ENCODE assay signal across 23 cellular contexts in genomic region chr4:46444318-46444717, GRCh38. TPM values are rescaled to one million over a fixed set of nuclear protein-coding genes. Genes with fewer than 3 reads are reported as not detected.
"Had no signal": no experiment of that assay in that cellular context is flagged by ENCODE, and none has a peak within 500 bp of the region (broad histone marks: within the 10 kb centered on the region; RNA-seq: fewer than 3 reads in every experiment).

No MANE protein-coding gene starts in this region.

- H3K27ac ChIP-seq: adrenal gland, esophagus squamous epithelium, heart right ventricle, lower lobe of right lung, prostate gland, tibial artery had no signal

- DNase-seq: activated CD4-positive, alpha-beta T cell treated with anti-CD3 and anti-CD28 coated beads for 1 hour; activated CD8-positive, alpha-beta memory T cell treated with anti-CD3 and anti-CD28 coated beads, Interleukin-2, amount 50 U/mL, for 48 hours; activated naive CD4-positive, alpha-beta T cell; activated T-cell treated with anti-CD3 and anti-CD28 coated beads, Interleukin-2, amount 50 U/mL, for 4 hours; adrenal gland; cortex of kidney; endodermal cell; esophagus squamous epithelium; heart right ventricle; kidney; lower lobe of right lung; natural killer cell; right cardiac atrium; stimulated activated CD4-positive, alpha-beta T cell treated with anti-CD3 and anti-CD28 coated beads, Interleukin-12 subunit alpha, Interleukin-12 subunit beta, amount 100 ng/mL, for 4 hours; stimulated activated CD4-positive, alpha-beta T cell treated with anti-CD3 and anti-CD28 coated beads, Interleukin-4, amount 100 ng/mL, for 4 hours; stimulated activated naive CD8-positive, alpha-beta T cell treated with anti-CD3 and anti-CD28 coated beads, Interleukin-15, Interleukin-2, amounts not matched to agents 100 U/mL and 50 U/mL, for 24 hours; T-helper 1 cell; tibial artery had no signal

- H3K9me3 ChIP-seq: adrenal gland, lower lobe of right lung, prostate gland, tibial artery had no signal

- ATAC-seq: activated T-cell treated with anti-CD3 and anti-CD28 coated beads, Interleukin-2, amount 50 U/mL, for 4 hours; heart right ventricle; lower lobe of right lung; natural killer cell; right cardiac atrium; stimulated activated naive CD8-positive, alpha-beta T cell treated with anti-CD3 and anti-CD28 coated beads, Interleukin-15, Interleukin-2, amounts not matched to agents 100 U/mL and 50 U/mL, for 24 hours had no signal

- H3K36me3 ChIP-seq: adrenal gland, esophagus squamous epithelium, heart right ventricle, lower lobe of right lung, prostate gland, tibial artery had no signal

- H3K27me3 ChIP-seq: adrenal gland, esophagus squamous epithelium, heart right ventricle, tibial artery had no signal

- H3K4me3 ChIP-seq: adrenal gland, esophagus squamous epithelium, heart right ventricle, lower lobe of right lung, prostate gland, tibial artery had no signal

- H3K4me1 ChIP-seq: adrenal gland, esophagus squamous epithelium, heart right ventricle, lower lobe of right lung, prostate gland, tibial artery had no signal

RNA-seq across cellular contexts. Expression of gene GABRA2, which starts 54.4 kb away (rescaled TPM):
- total RNA-seq: activated CD8-positive, alpha-beta memory T cell treated with anti-CD3 and anti-CD28 coated beads for 36 hours; activated T-cell treated with anti-CD3 and anti-CD28 coated beads, Interleukin-2, amount 50 U/mL, for 4 hours; activated T-helper 2 cell treated with anti-CD3 and anti-CD28 coated beads, Interferon-gamma antibody, Interleukin-2, Interleukin-4, amounts not matched to agents 10 μg/mL and 5 μg/mL and 100 μg/mL, durations not matched to agents 14 hours and 24 hours and 36 hours; astrocyte; natural killer cell; osteocyte had no signal
